Comparison of ENCODE assay signal across 9 cellular contexts in genomic region chr1:156746381-156746715, GRCh38. TPM values are rescaled to one million over a fixed set of nuclear protein-coding genes. Genes with fewer than 3 reads are reported as not detected.
A peak's percentile ranks its signal among the peaks of the same experiment; 100 is the strongest.
DNase-seq lines count a peak whose midpoint lies in the region; ATAC-seq and TF ChIP-seq lines count a peak whose summit lies in the region.
"Had no signal": no experiment of that assay in that cellular context is flagged by ENCODE, and none has a peak within 500 bp of the region (broad histone marks: within the 10 kb centered on the region; RNA-seq: fewer than 3 reads in every experiment).

No MANE protein-coding gene starts in this region.

- no peak overlapping the region; the same call in 1 of the 2 replicates for H2AFZ ChIP-seq in SK-N-SH (ENCODE audit: low read depth)

- TF ChIP-seq POLR2A in adrenal gland (IDR thresholded peaks at IDR 0.05) = no peak

- TF ChIP-seq RAD21 in SK-N-SH (IDR thresholded peaks at IDR 0.05; ENCODE audit: low read length) = no peak

- POLR2A ChIA-PET in SK-N-SH (lab: Yijun Ruan, JAX) = interaction anchor here (1.3 to 2.2 kb wide), 2 partner anchors 20 to 55 kb away, joined by 3 to 7 read pairs; partner anchors contain the start of gene PRCC

- DNase-seq in SK-N-SH = no peak
- no peak for DNase-seq in adrenal gland
- no peak for DNase-seq in kidney epithelial cell (ENCODE audit: low read depth)
- DNase-seq in substantia nigra (lab: John Stamatoyannopoulos, UW) = no peak
- DNase-seq in ecto neural progenitor cell (ENCODE audit: low spot score) = no peak
- no peak for DNase-seq in activated CD8-positive, alpha-beta memory T cell treated with anti-CD3 and anti-CD28 coated beads, Interleukin-2, amount 50 U/mL, for 48 hours

- H3K27ac ChIP-seq in SK-N-SH (ENCODE audit: low read depth in 2 of 2, low read length in 1 of 2) (peak overlapping the region; percentile 100), adrenal gland (peak overlapping the region; percentile 92 to 98 (median 97)), substantia nigra (ENCODE audit: low read depth, low read length, poor library complexity, severe bottlenecking) (peak overlapping the region; percentile 96)

- no peaks in the 10 kb centered on the region for H3K9me3 ChIP-seq in SK-N-SH
- H3K9me3 ChIP-seq in adrenal gland (replicated peaks in 1 of 3) = no peaks in the 10 kb centered on the region
- H3K9me3 ChIP-seq: HAP-1 had no signal

- 53% methylated on average over 7 of the region's 8 CpGs for WGBS in SK-N-SH (ENCODE audit: low lambda C conversion rate)
- WGBS in adrenal gland, 4 donors = 35 to 60% (median 40%) methylated on average over 6 to 8 of the region's 8 CpGs

- no peaks in the 10 kb centered on the region for H3K9me2 ChIP-seq in SK-N-SH

- ATAC-seq in SK-N-SH treated with all-trans-retinoic acid at 6 μM for 48 hours (no peak), HG03045 (IDR thresholded peaks at IDR 0.05; ENCODE audit: unreplicated experiment) (no peak)

- H3K27me3 ChIP-seq in SK-N-SH (ENCODE audit: insufficient read depth) = no peaks in the 10 kb centered on the region
- H3K27me3 ChIP-seq in adrenal gland = no peaks in the 10 kb centered on the region
- no peaks in the 10 kb centered on the region for H3K27me3 ChIP-seq in kidney epithelial cell (ENCODE audit: control insufficient read depth, insufficient read depth, low read length)

- peaks cover 57% of the 10 kb centered on the region for H3F3A ChIP-seq in SK-N-SH (replicated peaks; ENCODE audit: insufficient read depth)

- peaks cover 37 to 53% of the 10 kb centered on the region in 2 experiments for H3K4me1 ChIP-seq in SK-N-SH (ENCODE audit: control insufficient read depth in 1 of 2, insufficient read depth in 2 of 2, low read depth in 1 of 2, low read length in 1 of 2)
- peaks cover 47 to 55% of the 10 kb centered on the region in 2 donors for H3K4me1 ChIP-seq in adrenal gland (replicated peaks in 1 of 2)

- H4K20me1 ChIP-seq in SK-N-SH (ENCODE audit: insufficient read depth) = no peaks in the 10 kb centered on the region

- TF ChIP-seq EP300 in SK-N-SH (IDR thresholded peaks at IDR 0.05; ENCODE audit: borderline replicate concordance in 1 of 2, low read depth in 1 of 2, low read length in 1 of 2) = no peak

- intact Hi-C loops in adrenal gland (cut with DNase I) = no loop called here

- CTCF ChIA-PET in SK-N-SH (lab: Yijun Ruan, JAX) = interaction anchor here (0.6 to 8.6 kb wide), 8 partner anchors 20 to 181 kb away, joined by 3 to 42 read pairs (median 6); no protein-coding TSS in a partner anchor

- H3K36me3 ChIP-seq in SK-N-SH (replicated peaks in 1 of 2; ENCODE audit: control insufficient read depth in 1 of 2, insufficient read depth in 2 of 2, low read length in 1 of 2) (peaks cover 12 to 42% of the 10 kb centered on the region in 2 experiments), adrenal gland (replicated peaks in 1 of 2) (peaks cover 0 to 21% of the 10 kb centered on the region in 2 donors), kidney epithelial cell (ENCODE audit: control insufficient read depth, insufficient read depth, low read length) (peaks cover 3% of the 10 kb centered on the region)

- TF ChIP-seq CTCF in SK-N-SH (IDR thresholded peaks at IDR 0.05) (no peak), adrenal gland (IDR thresholded peaks at IDR 0.05) (no peak), kidney epithelial cell (IDR thresholded peaks at IDR 0.05; ENCODE audit: insufficient read depth, low read length, poor library complexity, severe bottlenecking) (no peak)

- H3K79me2 ChIP-seq in SK-N-SH (ENCODE audit: insufficient read depth) = peaks cover 70% of the 10 kb centered on the region

- H3K4me2 ChIP-seq in SK-N-SH = peak overlapping the region; percentile 88

- H3K4me3 ChIP-seq in SK-N-SH (ENCODE audit: low read depth in 2 of 2, low read length in 1 of 2) (peak overlapping the region; percentile 64 to 98), adrenal gland (peak overlapping the region in 2 of 4 donors; percentile 40 to 93), kidney epithelial cell (ENCODE audit: low read depth, low read length) (peak overlapping the region; percentile 50)

- H3K9ac ChIP-seq in SK-N-SH = peak overlapping the region; percentile 100

TF ChIP-seq in SK-N-SH, 30 proteins besides CTCF, POLR2A, EP300 and RAD21:
- peak; percentile 39; the same call in 1 of the 2 replicates for TF ChIP-seq USF1 (IDR thresholded peaks at IDR 0.05; ENCODE audit: borderline replicate concordance, low read depth)
- no peak for TF ChIP-seq FOXJ3 (CRISPR knock-in tag; IDR thresholded peaks at IDR 0.05)
TF ChIP-seq in SK-N-SH: peak in this region for 1.

TF ChIP-seq in SK-N-SH treated with all-trans-retinoic acid at 6 μM for 48 hours, 23 proteins besides CTCF, POLR2A, EP300 and RAD21:
- TF ChIP-seq, protein P1, sequence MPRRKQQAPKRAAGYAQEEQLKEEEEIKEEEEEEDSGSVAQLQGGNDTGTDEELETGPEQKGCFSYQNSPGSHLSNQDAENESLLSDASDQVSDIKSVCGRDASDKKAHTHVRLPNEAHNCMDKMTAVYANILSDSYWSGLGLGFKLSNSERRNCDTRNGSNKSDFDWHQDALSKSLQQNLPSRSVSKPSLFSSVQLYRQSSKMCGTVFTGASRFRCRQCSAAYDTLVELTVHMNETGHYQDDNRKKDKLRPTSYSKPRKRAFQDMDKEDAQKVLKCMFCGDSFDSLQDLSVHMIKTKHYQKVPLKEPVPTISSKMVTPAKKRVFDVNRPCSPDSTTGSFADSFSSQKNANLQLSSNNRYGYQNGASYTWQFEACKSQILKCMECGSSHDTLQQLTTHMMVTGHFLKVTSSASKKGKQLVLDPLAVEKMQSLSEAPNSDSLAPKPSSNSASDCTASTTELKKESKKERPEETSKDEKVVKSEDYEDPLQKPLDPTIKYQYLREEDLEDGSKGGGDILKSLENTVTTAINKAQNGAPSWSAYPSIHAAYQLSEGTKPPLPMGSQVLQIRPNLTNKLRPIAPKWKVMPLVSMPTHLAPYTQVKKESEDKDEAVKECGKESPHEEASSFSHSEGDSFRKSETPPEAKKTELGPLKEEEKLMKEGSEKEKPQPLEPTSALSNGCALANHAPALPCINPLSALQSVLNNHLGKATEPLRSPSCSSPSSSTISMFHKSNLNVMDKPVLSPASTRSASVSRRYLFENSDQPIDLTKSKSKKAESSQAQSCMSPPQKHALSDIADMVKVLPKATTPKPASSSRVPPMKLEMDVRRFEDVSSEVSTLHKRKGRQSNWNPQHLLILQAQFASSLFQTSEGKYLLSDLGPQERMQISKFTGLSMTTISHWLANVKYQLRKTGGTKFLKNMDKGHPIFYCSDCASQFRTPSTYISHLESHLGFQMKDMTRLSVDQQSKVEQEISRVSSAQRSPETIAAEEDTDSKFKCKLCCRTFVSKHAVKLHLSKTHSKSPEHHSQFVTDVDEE (CRISPR knock-in tag; IDR thresholded peaks at IDR 0.05) = no peak
- TF ChIP-seq ARNTL (CRISPR knock-in tag; IDR thresholded peaks at IDR 0.05; ENCODE audit: borderline replicate concordance, low read depth) (no peak), SNAI2 (CRISPR knock-in tag; IDR thresholded peaks at IDR 0.05) (no peak), ZNF70 (CRISPR knock-in tag; IDR thresholded peaks at IDR 0.05) (no peak)

RNA-seq across cellular contexts. Expression of gene HDGF, which starts 5.1 kb away (rescaled TPM):
- polyA plus RNA-seq in SK-N-SH (2012; rRNA removed) = 152 and 166 TPM in 2 replicates
- polyA plus RNA-seq in SK-N-SH (2012; cell fraction: cytosol; rRNA removed) = 192 and 197 TPM in 2 replicates
- 145 and 148 TPM in 2 replicates for polyA plus RNA-seq in SK-N-SH (2012; cell fraction: nucleus; rRNA removed)
- 100 to 1,000 TPM; 119 to 159 (median 150) TPM for total RNA-seq in adrenal gland
- polyA plus RNA-seq in adrenal gland = 100 to 1,000 TPM in 1 of 3 donors, 10 to 100 TPM in 2; 62.0 to 199 (median 96.0) TPM
- 271 and 296 TPM in 2 replicates for total RNA-seq in kidney epithelial cell

RNA-seq across cellular contexts. Expression of gene MRPL24, which starts 5.5 kb away (rescaled TPM):
- polyA plus RNA-seq in SK-N-SH (2012; rRNA removed) (149 and 171 TPM in 2 replicates), adrenal gland (100 to 1,000 TPM; 154 to 294 (median 239) TPM)
- 141 and 142 TPM in 2 replicates for polyA plus RNA-seq in SK-N-SH (2012; cell fraction: cytosol; rRNA removed)
- 99.8 and 109 TPM in 2 replicates for polyA plus RNA-seq in SK-N-SH (2012; cell fraction: nucleus; rRNA removed)
- total RNA-seq in adrenal gland (100 to 1,000 TPM in 4 of 8 donors, 10 to 100 TPM in 4; 46.7 to 140 (median 91.4) TPM), kidney epithelial cell (42.5 and 62.2 TPM in 2 replicates)

RNA-seq across cellular contexts. Expression of gene ISG20L2, which starts 17.8 kb away (rescaled TPM):
- polyA plus RNA-seq in SK-N-SH (2012; rRNA removed) (31.6 and 44.3 TPM in 2 replicates), adrenal gland (10 to 100 TPM in 1 of 3 donors, 1 to 10 TPM in 2; 5.5 to 40.0 (median 8.8) TPM)
- 28.2 and 36.0 TPM in 2 replicates for polyA plus RNA-seq in SK-N-SH (2012; cell fraction: cytosol; rRNA removed)
- 22.9 and 32.5 TPM in 2 replicates for polyA plus RNA-seq in SK-N-SH (2012; cell fraction: nucleus; rRNA removed)
- total RNA-seq in adrenal gland (10 to 100 TPM; 10.6 to 38.5 (median 18.4) TPM), kidney epithelial cell (17.7 and 25.1 TPM in 2 replicates)

RNA-seq across cellular contexts. Expression of gene METTL25B, which starts 18.1 kb away (rescaled TPM):
- polyA plus RNA-seq in SK-N-SH (2012; rRNA removed) (20.1 and 21.2 TPM in 2 replicates), adrenal gland (100 to 1,000 TPM in 1 of 3 donors, 10 to 100 TPM in 2; 17.4 to 127 (median 68.6) TPM)
- 10.7 and 14.0 TPM in 2 replicates for polyA plus RNA-seq in SK-N-SH (2012; cell fraction: cytosol; rRNA removed)
- 51.7 and 72.4 TPM in 2 replicates for polyA plus RNA-seq in SK-N-SH (2012; cell fraction: nucleus; rRNA removed)
- total RNA-seq in adrenal gland (100 to 1,000 TPM in 1 of 8 donors, 10 to 100 TPM in 7; 24.0 to 140 (median 32.5) TPM), kidney epithelial cell (13.0 and 13.6 TPM in 2 replicates)

RNA-seq across cellular contexts. Expression of gene PRCC, which starts 21.0 kb away (rescaled TPM):
- 39.2 and 51.8 TPM in 2 replicates for polyA plus RNA-seq in SK-N-SH (2012; rRNA removed)
- 33.6 and 45.5 TPM in 2 replicates for polyA plus RNA-seq in SK-N-SH (2012; cell fraction: cytosol; rRNA removed)
- 54.8 and 58.9 TPM in 2 replicates for polyA plus RNA-seq in SK-N-SH (2012; cell fraction: nucleus; rRNA removed)
- total RNA-seq in adrenal gland = 10 to 100 TPM; 42.4 to 77.5 (median 57.2) TPM
- polyA plus RNA-seq in adrenal gland = 100 to 1,000 TPM in 1 of 3 donors, 10 to 100 TPM in 2; 63.4 to 137 (median 67.6) TPM
- total RNA-seq in kidney epithelial cell = 56.0 and 59.3 TPM in 2 replicates
